ENCODE assay signal across 12 cellular contexts in genomic region chr10:34721201-34721840, GRCh38.
DNase-seq lines count a peak whose midpoint lies in the region; ATAC-seq, FAIRE-seq and TF ChIP-seq lines count a peak whose summit lies in the region.
"Had no signal": no experiment of that assay in that cellular context is flagged by ENCODE, and none has a peak within 500 bp of the region (broad histone marks: within the 10 kb centered on the region; RNA-seq: fewer than 3 reads in every experiment).

No MANE protein-coding gene starts in this region.

- WGBS in A549 (ENCODE audit: missing lambda C conversion rate), result 67% methylated on average over 5 of the region's 5 CpGs

- ATAC-seq in A549 (peak; percentile 68 to 69; a peak in 4 of 6 replicates), GM21825 (IDR thresholded peaks at IDR 0.05; ENCODE audit: unreplicated experiment) (no peak)
- ATAC-seq in activated T-cell treated with anti-CD3 and anti-CD28 coated beads, Interleukin-2, amount 50 U/mL, for 72 hours (replicated peaks in 1 of 2), result no peak

- peak overlapping the region; percentile 25 for H3K4me2 ChIP-seq in A549
- H3K4me2 ChIP-seq in astrocyte (ENCODE audit: low read length), result peak overlapping the region; percentile 80

- CTCF ChIA-PET in A549 (lab: Yijun Ruan, JAX), result interaction anchor here (0.6 to 1.4 kb wide), 9 partner anchors 10 to 91 kb away, joined by 3 to 9 read pairs (median 3); no protein-coding TSS in a partner anchor

- H4K20me1 ChIP-seq in astrocyte (ENCODE audit: insufficient read depth, low read length), result peaks cover 41% of the 10 kb centered on the region

- peaks cover 45% of the 10 kb centered on the region for H3K4me1 Mint-ChIP-seq in astrocyte (ENCODE audit: low read depth, unreplicated experiment)
- H3K4me1 Mint-ChIP-seq in activated T-cell treated with anti-CD3 and anti-CD28 coated beads, Interleukin-2, amount 50 U/mL, for 72 hours (ENCODE audit: low read depth), result no peaks in the 10 kb centered on the region

- no peak overlapping the region for H2AFZ ChIP-seq in astrocyte (ENCODE audit: low read depth, low read length)

- no peak for FAIRE-seq in A549 (lab: Jason Lieb, UNC)
- FAIRE-seq in astrocyte (lab: Jason Lieb, UNC), result no peak

- H3K4me3 Mint-ChIP-seq in astrocyte (ENCODE audit: unreplicated experiment), result no peak overlapping the region
- H3K4me3 Mint-ChIP-seq in activated T-cell treated with anti-CD3 and anti-CD28 coated beads, Interleukin-2, amount 50 U/mL, for 72 hours, result no peak overlapping the region
- H3K4me3 Mint-ChIP-seq: neural crest cell had no signal

- peak overlapping the region; percentile 29 for H3K9ac ChIP-seq in astrocyte (ENCODE audit: low read length)

- 0 out of 5 replicates have a peak, but pooled peaks of 1 of the 2 experiments have one; percentile 12 for TF ChIP-seq RAD21 in A549 (conservative IDR thresholded peaks at IDR 0.05 in 1 of 2, IDR thresholded peaks at IDR 0.05 in 1 of 2)

- intact Hi-C loops in ascending aorta (cut with DNase I), result no loop called here

- peaks cover 49% of the 10 kb centered on the region for H3K4me1 ChIP-seq in A549
- H3K4me1 ChIP-seq in astrocyte (ENCODE audit: insufficient read depth, low read length), result peaks cover 23% of the 10 kb centered on the region
- no peaks in the 10 kb centered on the region for H3K4me1 ChIP-seq in ascending aorta

- H3K27ac ChIP-seq in A549 (peak overlapping the region; percentile 3 to 68; a peak in 3 of 6 replicates), astrocyte (ENCODE audit: low read depth, low read length) (peak overlapping the region; percentile 28), ascending aorta (no peak overlapping the region)
- H3K27ac ChIP-seq: testis had no signal

- H3K27me3 Mint-ChIP-seq in astrocyte (ENCODE audit: low read depth, unreplicated experiment), result no peaks in the 10 kb centered on the region
- H3K27me3 Mint-ChIP-seq in activated T-cell treated with anti-CD3 and anti-CD28 coated beads, Interleukin-2, amount 50 U/mL, for 72 hours (ENCODE audit: low read depth), result no peaks in the 10 kb centered on the region

- TF ChIP-seq EP300 in A549 (IDR thresholded peaks at IDR 0.05), result no peak

- H3K27me3 ChIP-seq in astrocyte (ENCODE audit: insufficient read depth, low read length) (no peaks in the 10 kb centered on the region), ascending aorta (no peaks in the 10 kb centered on the region)
- H3K27me3 ChIP-seq: testis had no signal

- H3K9me3 ChIP-seq in A549, result no peaks in the 10 kb centered on the region
- no peaks in the 10 kb centered on the region for H3K9me3 ChIP-seq in astrocyte (ENCODE audit: insufficient read depth, low read depth, low read length)
- H3K9me3 ChIP-seq in ascending aorta, result no peaks in the 10 kb centered on the region
- H3K9me3 ChIP-seq: testis had no signal

- H3K36me3 ChIP-seq in astrocyte (ENCODE audit: insufficient read depth, low read length) (no peaks in the 10 kb centered on the region), ascending aorta (no peaks in the 10 kb centered on the region)

- peak overlapping the region; percentile 92 for H3K27ac Mint-ChIP-seq in astrocyte (ENCODE audit: unreplicated experiment)
- H3K27ac Mint-ChIP-seq in activated T-cell treated with anti-CD3 and anti-CD28 coated beads, Interleukin-2, amount 50 U/mL, for 72 hours, result no peak overlapping the region

- H3K4me3 ChIP-seq in A549 (no peak overlapping the region), astrocyte (ENCODE audit: insufficient read depth, low read depth, low read length) (no peak overlapping the region), ascending aorta (no peak overlapping the region)
- H3K4me3 ChIP-seq in Jurkat, Clone E6-1 (ENCODE audit: low read length), result 0 out of 2 replicates have a peak overlapping the region, but pooled peaks have one; percentile 1
- H3K4me3 ChIP-seq: testis had no signal

- H3K9me3 Mint-ChIP-seq in astrocyte (ENCODE audit: unreplicated experiment), result no peaks in the 10 kb centered on the region
- H3K9me3 Mint-ChIP-seq in activated T-cell treated with anti-CD3 and anti-CD28 coated beads, Interleukin-2, amount 50 U/mL, for 72 hours, result no peaks in the 10 kb centered on the region
- H3K9me3 Mint-ChIP-seq: neural crest cell had no signal

- DNase-seq in A549 (ENCODE audit: low read depth in 1 of 2, low spot score in 1 of 2) (no peak), astrocyte (ENCODE audit: low read depth) (peak; percentile 79), hepatic stellate cell (ENCODE audit: low spot score) (peak; percentile 59), hypothalamus (lab: John Stamatoyannopoulos, UW) (no peak), ascending aorta (ENCODE audit: low spot score in 2 of 2) (no peak)
- peak; percentile 47 for DNase-seq in Jurkat, Clone E6-1 (ENCODE audit: low read depth, low spot score)
- DNase-seq in activated T-cell treated with anti-CD3 and anti-CD28 coated beads, Interleukin-2, amount 50 U/mL, for 72 hours, result no peak
- DNase-seq: central memory CD4-positive, alpha-beta T cell; stimulated activated CD4-positive, alpha-beta T cell treated with anti-CD3 and anti-CD28 coated beads, Interleukin-4, amount 100 ng/mL, for 4 hours; testis had no signal

- TF ChIP-seq CTCF in A549 (IDR thresholded peaks at IDR 0.05) (no peak), astrocyte (IDR thresholded peaks at IDR 0.05; ENCODE audit: insufficient read depth, low read depth, low read length) (no peak), ascending aorta (IDR thresholded peaks at IDR 0.05) (no peak)

- H3K79me2 ChIP-seq in astrocyte (ENCODE audit: insufficient read depth, low read length), result peaks cover 26% of the 10 kb centered on the region

- POLR2A ChIA-PET in A549 (lab: Yijun Ruan, JAX), result interaction anchor here (1.8 kb wide), 1 partner anchor 10 kb away, joined by 5 read pairs; no protein-coding TSS in a partner anchor

- TF ChIP-seq POLR2A in A549 (IDR thresholded peaks at IDR 0.05; ENCODE audit: low read length), result no peak

- H3K36me3 Mint-ChIP-seq in astrocyte (ENCODE audit: low read depth, unreplicated experiment), result no peaks in the 10 kb centered on the region
- no peaks in the 10 kb centered on the region for H3K36me3 Mint-ChIP-seq in activated T-cell treated with anti-CD3 and anti-CD28 coated beads, Interleukin-2, amount 50 U/mL, for 72 hours (ENCODE audit: insufficient read depth in 2 of 2)

TF ChIP-seq in A549, 52 proteins besides CTCF, POLR2A, EP300 and RAD21:
- TF ChIP-seq KDM5A (IDR thresholded peaks at IDR 0.05), result no peak
- TF ChIP-seq E2F6 (IDR thresholded peaks at IDR 0.05; ENCODE audit: borderline replicate concordance, low read depth), result no peak
- no peak for TF ChIP-seq KDM1A (IDR thresholded peaks at IDR 0.05; ENCODE audit: low read depth)
- no peak for TF ChIP-seq HDAC2 (IDR thresholded peaks at IDR 0.05)
- no peak for TF ChIP-seq MAFK (IDR thresholded peaks at IDR 0.05; ENCODE audit: partially characterized antibody)
- no peak for TF ChIP-seq RCOR1 (IDR thresholded peaks at IDR 0.05; ENCODE audit: low read depth, low read length)
- TF ChIP-seq MAZ (IDR thresholded peaks at IDR 0.05; ENCODE audit: borderline replicate concordance, low read depth, low read length), result no peak
- TF ChIP-seq USF2 (IDR thresholded peaks at IDR 0.05), result no peak
- TF ChIP-seq FOSL2 (IDR thresholded peaks at IDR 0.05), result no peak
- no peak for TF ChIP-seq FOSL2 (CRISPR knock-in tag; IDR thresholded peaks at IDR 0.05)
- no peak for TF ChIP-seq MYC (IDR thresholded peaks at IDR 0.05; ENCODE audit: borderline replicate concordance, low read length)
- TF ChIP-seq HOXB13 (CRISPR knock-in tag; IDR thresholded peaks at IDR 0.05; ENCODE audit: low read depth), result no peak
- TF ChIP-seq GATA3 (IDR thresholded peaks at IDR 0.05; ENCODE audit: borderline replicate concordance), result no peak
- TF ChIP-seq HMGXB4 (CRISPR knock-in tag; IDR thresholded peaks at IDR 0.05; ENCODE audit: borderline replicate concordance), result no peak
- TF ChIP-seq CHD4 (IDR thresholded peaks at IDR 0.05; ENCODE audit: borderline replicate concordance), result no peak
- no peak for TF ChIP-seq ZFP36 (IDR thresholded peaks at IDR 0.05; ENCODE audit: borderline replicate concordance, partially characterized antibody)

Comparison
In these comparisons a context has a peak if more than half of its experiments do, and no peak if none do; other contexts are left out.
1. ATAC-seq: peak in A549 (2 of 2); none in activated T-cell treated with anti-CD3 and anti-CD28 coated beads, Interleukin-2, amount 50 U/mL, for 72 hours (0 of 2) and GM21825 (single experiment).
2. DNase-seq: peak in Jurkat, Clone E6-1 (single experiment), astrocyte (single experiment) and hepatic stellate cell (single experiment); none in A549 (0 of 2), hypothalamus (0 of 51), activated T-cell treated with anti-CD3 and anti-CD28 coated beads, Interleukin-2, amount 50 U/mL, for 72 hours (0 of 2) and ascending aorta (0 of 2).
3. H3K27ac ChIP-seq: peak in A549 (2 of 2) and astrocyte (single experiment); none in ascending aorta (0 of 2).